In the genomic region with DNA sequence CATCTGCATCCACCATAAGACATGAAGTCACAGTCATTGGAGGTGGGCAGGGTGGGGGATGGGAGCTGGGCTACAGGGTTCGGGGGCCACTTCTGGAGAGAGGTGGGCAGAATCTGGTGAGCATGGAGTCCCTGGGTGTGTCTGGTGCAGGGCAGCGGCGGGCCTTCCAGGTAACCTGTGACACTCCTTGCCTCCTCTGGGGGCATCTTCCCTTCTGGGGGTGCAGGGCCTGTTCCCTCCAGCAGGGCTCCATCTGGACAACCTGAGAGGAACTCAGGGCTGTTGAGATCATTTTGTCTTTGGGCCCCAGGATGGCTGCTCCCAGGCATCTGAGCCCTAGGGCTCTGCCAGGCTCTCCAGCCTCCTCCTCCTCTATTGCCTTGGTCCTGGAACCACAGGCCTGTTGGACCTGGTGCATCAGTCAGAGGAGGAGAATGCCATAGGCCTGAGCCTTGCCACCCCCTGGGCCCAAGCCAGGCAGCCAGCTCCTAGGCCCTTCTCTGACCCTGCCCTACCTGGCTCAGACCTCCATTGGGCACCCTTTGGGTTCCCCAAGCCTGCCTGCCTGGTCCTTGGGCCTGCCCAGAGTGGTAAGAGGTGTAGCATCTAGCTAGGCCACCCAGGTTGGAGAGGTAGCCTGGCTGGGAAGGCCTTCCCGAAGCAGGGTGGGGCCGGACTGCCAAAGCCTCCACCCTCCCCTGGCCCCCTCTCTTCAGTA, we compare ENCODE assay signal across 8 cellular contexts. TPM values are rescaled to one million over a fixed set of nuclear protein-coding genes. Genes with fewer than 3 reads are reported as not detected.
DNase-seq lines count a peak whose midpoint lies in the region; ATAC-seq and TF ChIP-seq lines count a peak whose summit lies in the region.

No MANE protein-coding gene starts in this region.

- no peaks in the 10 kb centered on the region for H3K36me3 ChIP-seq in PC-9 (ENCODE audit: low read depth)

- no peaks in the 10 kb centered on the region for H4K20me1 ChIP-seq in PC-9 (ENCODE audit: insufficient read depth)

- POLR2A ChIA-PET in PC-9 (lab: Charles Lee; ENCODE audit: unreplicated experiment), result interaction anchor here (0.6 kb wide), 1 partner anchor 78 kb away, joined by 3 read pairs; no protein-coding TSS in a partner anchor

- TF ChIP-seq CTCF in PC-9 (conservative IDR thresholded peaks at IDR 0.05), result peak; percentile 52
- TF ChIP-seq CTCF in fibroblast of pulmonary artery (IDR thresholded peaks at IDR 0.05; ENCODE audit: low read length, missing control alignments), result peak; percentile 28

- H3K9me3 ChIP-seq in PC-9 (ENCODE audit: insufficient read depth, low read depth), result no peaks in the 10 kb centered on the region

- DNase-seq in activated CD4-positive, alpha-beta T cell treated with anti-CD3 and anti-CD28 coated beads for 48 hours, result peak; percentile 62
- DNase-seq in activated CD4-positive, alpha-beta T cell treated with anti-CD3 and anti-CD28 coated beads for 4 hours, result no peak
- DNase-seq in PC-9 (no peak), fibroblast of pulmonary artery (ENCODE audit: low read depth) (no peak), substantia nigra (lab: John Stamatoyannopoulos, UW) (no peak), DMS153 treated with DMSO at 0.1 percent for 48 hours (lab: John Stamatoyannopoulos, UW; ENCODE audit: unreplicated experiment) (no peak), GDM1 (lab: John Stamatoyannopoulos, UW) (no peak)

- H3K79me2 ChIP-seq in PC-9 (ENCODE audit: low read depth), result no peaks in the 10 kb centered on the region

- 0 out of 2 replicates have a peak, but pooled peaks cover 3% of the 10 kb centered on the region for H3K4me1 ChIP-seq in PC-9 (replicated peaks; ENCODE audit: insufficient read depth)

- no peak overlapping the region for H3K4me2 ChIP-seq in PC-9

- H3F3A ChIP-seq in PC-9 (ENCODE audit: insufficient read depth, low read depth), result peaks cover under 1% of the 10 kb centered on the region; the same call in 1 of the 2 replicates

- BruUV-seq in PC-9 (replicated peaks; lab: Mats Ljungman, UMichigan), result no TSS peak

- intact Hi-C loops in PC-9 (cut with micrococcal nuclease; ENCODE audit: unreplicated experiment), result no loop called here

- ATAC-seq in HG03354 (IDR thresholded peaks at IDR 0.05; ENCODE audit: poor library complexity, severe bottlenecking, unreplicated experiment), result no peak

- H2AFZ ChIP-seq in PC-9, result no peak overlapping the region

- H3K27ac ChIP-seq in PC-9 (no peak overlapping the region), substantia nigra (ENCODE audit: low read depth, low read length, poor library complexity, severe bottlenecking) (peak overlapping the region; percentile 50)

- H3K4me3 ChIP-seq in PC-9 (no peak overlapping the region), fibroblast of pulmonary artery (replicated peaks; ENCODE audit: low read depth, low read length) (no peak overlapping the region)

- no peaks in the 10 kb centered on the region for H3K9me2 ChIP-seq in PC-9 (ENCODE audit: insufficient read depth)

- no peaks in the 10 kb centered on the region for H3K27me3 ChIP-seq in PC-9 (ENCODE audit: insufficient read depth, low read depth)

- CTCF ChIA-PET in PC-9 (lab: Charles Lee), result interaction anchor here (1.0 kb wide), 1 partner anchor 112 kb away, joined by 3 read pairs; no protein-coding TSS in a partner anchor

RNA-seq across cellular contexts. Expression of a gene that starts 13.4 kb away (rescaled TPM):
- total RNA-seq in PC-9 (2021), result 0.24 TPM in 1 of 2 replicates, not detected in the other

RNA-seq across cellular contexts. Expression of a gene that starts 27.2 kb away (rescaled TPM):
- total RNA-seq in PC-9 (2021), result 44.1 and 51.1 TPM in 2 replicates

RNA-seq across cellular contexts. Expression of a gene that starts 28.8 kb away (rescaled TPM):
- 101 and 133 TPM in 2 replicates for total RNA-seq in PC-9 (2021)
